In the genomic region with DNA sequence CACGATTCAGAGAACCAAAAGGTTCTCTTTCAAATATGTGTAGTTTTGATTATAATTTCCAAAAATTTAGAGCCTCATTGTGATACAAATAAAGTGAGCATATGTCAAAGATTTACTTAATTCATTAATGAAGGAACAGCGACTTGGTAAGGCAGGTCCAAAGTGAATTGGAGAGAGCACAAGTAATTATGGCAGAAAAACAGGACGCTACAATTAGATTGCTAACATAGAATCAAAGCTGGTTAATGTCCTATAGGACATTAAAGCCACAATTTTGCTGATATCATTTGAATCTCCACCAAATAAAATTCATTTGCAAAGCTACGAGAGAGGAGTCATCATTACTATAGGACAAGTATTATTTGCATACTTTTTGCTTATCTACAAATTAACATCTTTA, we compare ENCODE assay signal across 29 cellular contexts.
"Had no signal": no experiment of that assay in that cellular context is flagged by ENCODE, and none has a peak within 500 bp of the region (broad histone marks: within the 10 kb centered on the region; RNA-seq: fewer than 3 reads in every experiment).

No MANE protein-coding gene starts in this region.

- H3K4me1 ChIP-seq: ascending aorta had no signal

- H3K27ac ChIP-seq: ascending aorta, cardiac muscle cell, VCaP had no signal

- H3K4me3 ChIP-seq: ascending aorta, cardiac muscle cell had no signal

- H3K36me3 ChIP-seq: ascending aorta, cardiac muscle cell had no signal

- ATAC-seq: activated CD8-positive, alpha-beta T cell treated with anti-CD3 and anti-CD28 coated beads for 36 hours; activated naive CD8-positive, alpha-beta T cell treated with anti-CD3 and anti-CD28 coated beads, Interleukin-2, amount 50 U/mL, for 24 hours had no signal

- DNase-seq: activated B cell treated with CpG ODN at 0.5 μM for 24 hours; activated CD4-positive, alpha-beta memory T cell treated with anti-CD3 and anti-CD28 coated beads for 36 hours; activated CD4-positive, alpha-beta T cell treated with anti-CD3 and anti-CD28 coated beads for 4 hours; activated CD4-positive, alpha-beta T cell treated with anti-CD3 and anti-CD28 coated beads, Interleukin-2, amount 10 ng/mL, durations not matched to agents 24 days and 14 days; activated CD4-positive, alpha-beta T cell treated with anti-CD3 and anti-CD28 coated beads, Interleukin-2, amount 50 U/mL, for 1 hour; activated CD4-positive, alpha-beta T cell treated with anti-CD3 and anti-CD28 coated beads, Interleukin-2, amount 50 U/mL, for 4 hours; activated CD4-positive, CD25-positive, alpha-beta regulatory T cell treated with anti-CD3 and anti-CD28 coated beads, Interleukin-2, amount 50 U/mL, for 72 hours; activated CD8-positive, alpha-beta memory T cell treated with anti-CD3 and anti-CD28 coated beads, Interleukin-2, amount 50 U/mL, for 4 hours; activated CD8-positive, alpha-beta T cell treated with anti-CD3 and anti-CD28 coated beads for 36 hours; activated effector memory CD4-positive, alpha-beta T cell treated with Interleukin-2 at 50 U/mL for 16 hours; activated gamma-delta T cell; activated naive CD4-positive, alpha-beta T cell treated with anti-CD3 and anti-CD28 coated beads, Interleukin-2, amount 10 ng/mL, durations not matched to agents 7 days and 5 days; activated naive CD4-positive, alpha-beta T cell treated with Interleukin-2 at 50 U/mL for 16 hours; activated naive CD8-positive, alpha-beta T cell treated with anti-CD3 and anti-CD28 coated beads, Interleukin-2, amount 10 ng/mL, durations not matched to agents 7 days and 5 days; activated naive CD8-positive, alpha-beta T cell treated with anti-CD3 and anti-CD28 coated beads, Interleukin-2, amount 50 U/mL, for 24 hours; activated T-cell treated with anti-CD3 and anti-CD28 coated beads for 4 hours; activated T-cell treated with anti-CD3 and anti-CD28 coated beads, Interleukin-2, amount 50 U/mL, for 1 hour; activated T-cell treated with anti-CD3 and anti-CD28 coated beads, Interleukin-2, amount 50 U/mL, for 48 hours; amygdala; anterior cingulate cortex; caudate nucleus; cerebellar nuclear complex; T-helper 2 cell; T-helper 9 cell had no signal

- FAIRE-seq: bronchial epithelial cell, TTC549 had no signal

- H3K9me3 ChIP-seq: ascending aorta had no signal

- H3K27me3 ChIP-seq: ascending aorta, cardiac muscle cell had no signal
